In genomic region chr6:110528930-110529325, GRCh38 we compare ENCODE assay signal across 20 cellular contexts. TPM values are rescaled to one million over a fixed set of nuclear protein-coding genes. Genes with fewer than 3 reads are reported as not detected.
DNase-seq lines count a peak whose midpoint lies in the region; ATAC-seq, FAIRE-seq and TF ChIP-seq lines count a peak whose summit lies in the region.
"Had no signal": no experiment of that assay in that cellular context is flagged by ENCODE, and none has a peak within 500 bp of the region (broad histone marks: within the 10 kb centered on the region; RNA-seq: fewer than 3 reads in every experiment).

No MANE protein-coding gene starts in this region.

- H4K20me1 ChIP-seq in HepG2 (ENCODE audit: insufficient read depth, low read length): no peaks in the 10 kb centered on the region

- POLR2A ChIA-PET in HepG2 (lab: Yijun Ruan, JAX): interaction anchor here (0.6 to 1.4 kb wide), 4 partner anchors 14 to 345 kb away, joined by 3 to 5 read pairs (median 3); partner anchors contain the start of genes AMD1 and CDK19

- CTCF ChIA-PET in HepG2 (lab: Yijun Ruan, JAX; ENCODE audit: low intra/inter-chr PET ratio, low total read pairs): interaction anchor here (1.8 kb wide), 1 partner anchor 471 kb away, joined by 12 read pairs; no protein-coding TSS in a partner anchor

- BruUV-seq in HepG2 (replicated peaks; lab: Mats Ljungman, UMichigan): no TSS peak

- H3K4me1 Mint-ChIP-seq in neural crest cell: peaks cover 13% of the 10 kb centered on the region
- H3K4me1 Mint-ChIP-seq in activated T-helper 1 cell treated with anti-CD3 and anti-CD28 coated beads, Interleukin-12 subunit alpha, Interleukin-12 subunit beta, Interleukin-2, Interleukin-4 antibody, amounts not matched to agents 30 ng/mL and 10 ng/mL and 1 ng/mL, durations not matched to agents 14 hours and 24 hours and 36 hours (ENCODE audit: low read depth): peaks cover 9% of the 10 kb centered on the region
- H3K4me1 Mint-ChIP-seq in T-helper 2 cell treated with Interferon-gamma antibody and Interleukin-4, amounts not matched to agents 5 μg/mL and 100 μg/mL, for 36 hours (ENCODE audit: low read depth): peaks cover 37% of the 10 kb centered on the region
- H3K4me1 Mint-ChIP-seq: activated B cell treated with CpG ODN at 0.5 μM for 24 hours had no signal

- H3K27ac ChIP-seq in HepG2 (ENCODE audit: extremely low read length, insufficient read depth, low read length): no peak overlapping the region
- H3K27ac ChIP-seq in right lobe of liver: no peak overlapping the region
- H3K27ac ChIP-seq: suprapubic skin had no signal

- no peaks in the 10 kb centered on the region for H3K36me3 ChIP-seq in HepG2 (replicated peaks in 1 of 2; ENCODE audit: control insufficient read depth in 1 of 2, insufficient read depth in 2 of 2, low read length in 2 of 2)
- no peaks in the 10 kb centered on the region for H3K36me3 ChIP-seq in right lobe of liver
- H3K36me3 ChIP-seq: suprapubic skin had no signal

- DNase-seq in HepG2 (ENCODE audit: low spot score) (no peak), right lobe of liver (no peak), cerebellar cortex (ENCODE audit: low spot score) (peak; percentile 32), neural crest cell (ENCODE audit: low read depth, low spot score) (no peak), SK-N-DZ (ENCODE audit: low spot score) (no peak)
- DNase-seq in activated CD8-positive, alpha-beta memory T cell treated with anti-CD3 and anti-CD28 coated beads, Interleukin-2, amount 50 U/mL, for 48 hours: no peak
- DNase-seq in activated T-helper 1 cell treated with anti-CD3 and anti-CD28 coated beads, Interleukin-12 subunit alpha, Interleukin-12 subunit beta, Interleukin-2, Interleukin-4 antibody, amounts not matched to agents 30 ng/mL and 10 ng/mL and 1 ng/mL, durations not matched to agents 14 hours and 24 hours and 36 hours (ENCODE audit: low spot score): no peak
- no peak for DNase-seq in T-helper 2 cell treated with Interferon-gamma antibody and Interleukin-4, amounts not matched to agents 5 μg/mL and 100 μg/mL, for 36 hours (ENCODE audit: low spot score)
- DNase-seq: ACHN, activated B cell treated with CpG ODN at 0.5 μM for 24 hours, cortex of kidney, head of caudate nucleus, mucosa of descending colon, NCI-H2029, NCI-H748 treated with DMSO at 0.1 percent for 48 hours had no signal

- no peak for ATAC-seq in HepG2
- ATAC-seq in right lobe of liver: no peak
- ATAC-seq: mucosa of descending colon had no signal

- no peaks in the 10 kb centered on the region for H3K79me2 ChIP-seq in HepG2 (ENCODE audit: insufficient read depth, low read length)

- no peaks in the 10 kb centered on the region for H3K27me3 Mint-ChIP-seq in neural crest cell (ENCODE audit: low read depth)
- H3K27me3 Mint-ChIP-seq in activated T-helper 1 cell treated with anti-CD3 and anti-CD28 coated beads, Interleukin-12 subunit alpha, Interleukin-12 subunit beta, Interleukin-2, Interleukin-4 antibody, amounts not matched to agents 30 ng/mL and 10 ng/mL and 1 ng/mL, durations not matched to agents 14 hours and 24 hours and 36 hours (ENCODE audit: insufficient read depth): peaks cover 8% of the 10 kb centered on the region
- H3K27me3 Mint-ChIP-seq in T-helper 2 cell treated with Interferon-gamma antibody and Interleukin-4, amounts not matched to agents 5 μg/mL and 100 μg/mL, for 36 hours (ENCODE audit: low read depth): no peaks in the 10 kb centered on the region

- H3K4me1 ChIP-seq in HepG2 (ENCODE audit: insufficient read depth, low read length) (peaks cover 62% of the 10 kb centered on the region), right lobe of liver (no peaks in the 10 kb centered on the region)

- peak overlapping the region; percentile 85 for H3K27ac Mint-ChIP-seq in neural crest cell (ENCODE audit: unreplicated experiment)
- H3K27ac Mint-ChIP-seq in activated T-helper 1 cell treated with anti-CD3 and anti-CD28 coated beads, Interleukin-12 subunit alpha, Interleukin-12 subunit beta, Interleukin-2, Interleukin-4 antibody, amounts not matched to agents 30 ng/mL and 10 ng/mL and 1 ng/mL, durations not matched to agents 14 hours and 24 hours and 36 hours: no peak overlapping the region
- H3K27ac Mint-ChIP-seq in T-helper 2 cell treated with Interferon-gamma antibody and Interleukin-4, amounts not matched to agents 5 μg/mL and 100 μg/mL, for 36 hours: no peak overlapping the region
- H3K27ac Mint-ChIP-seq: activated B cell treated with CpG ODN at 0.5 μM for 24 hours had no signal

- intact Hi-C loops in HepG2 (cut with micrococcal nuclease; ENCODE audit: unreplicated experiment): loop anchor here (1.0 to 10.0 kb wide), 6 partner anchors 66 to 470 kb away; no protein-coding TSS in a partner anchor
- intact Hi-C loops in right lobe of liver (cut with DNase I): no loop called here
- intact Hi-C loops in activated T-helper 1 cell treated with anti-CD3 and anti-CD28 coated beads, Interleukin-12 subunit alpha, Interleukin-12 subunit beta, Interleukin-2, Interleukin-4 antibody, amounts not matched to agents 30 ng/mL and 10 ng/mL and 1 ng/mL, durations not matched to agents 14 hours and 24 hours and 36 hours (cut with micrococcal nuclease): loop anchor here (1.0 to 2.0 kb wide), 7 partner anchors 153 to 681 kb away; partner anchors contain the start of genes CDK19 and RPF2

- TF ChIP-seq CTCF in HepG2 (CRISPR knock-in tag; IDR thresholded peaks at IDR 0.05) (no peak), right lobe of liver (IDR thresholded peaks at IDR 0.05) (no peak), neural crest cell (conservative IDR thresholded peaks at IDR 0.05) (no peak)

- H3K4me3 Mint-ChIP-seq in neural crest cell: no peak overlapping the region
- H3K4me3 Mint-ChIP-seq in activated T-helper 1 cell treated with anti-CD3 and anti-CD28 coated beads, Interleukin-12 subunit alpha, Interleukin-12 subunit beta, Interleukin-2, Interleukin-4 antibody, amounts not matched to agents 30 ng/mL and 10 ng/mL and 1 ng/mL, durations not matched to agents 14 hours and 24 hours and 36 hours: no peak overlapping the region
- no peak overlapping the region for H3K4me3 Mint-ChIP-seq in T-helper 2 cell treated with Interferon-gamma antibody and Interleukin-4, amounts not matched to agents 5 μg/mL and 100 μg/mL, for 36 hours
- H3K4me3 Mint-ChIP-seq: activated B cell treated with CpG ODN at 0.5 μM for 24 hours had no signal

- no peak overlapping the region for H3K4me2 ChIP-seq in HepG2 (ENCODE audit: low read depth, low read length)

- no peaks in the 10 kb centered on the region for H3K36me3 Mint-ChIP-seq in neural crest cell (ENCODE audit: low read depth)
- H3K36me3 Mint-ChIP-seq in activated T-helper 1 cell treated with anti-CD3 and anti-CD28 coated beads, Interleukin-12 subunit alpha, Interleukin-12 subunit beta, Interleukin-2, Interleukin-4 antibody, amounts not matched to agents 30 ng/mL and 10 ng/mL and 1 ng/mL, durations not matched to agents 14 hours and 24 hours and 36 hours (ENCODE audit: low read depth): no peaks in the 10 kb centered on the region
- H3K36me3 Mint-ChIP-seq in T-helper 2 cell treated with Interferon-gamma antibody and Interleukin-4, amounts not matched to agents 5 μg/mL and 100 μg/mL, for 36 hours (ENCODE audit: low read depth): no peaks in the 10 kb centered on the region

- FAIRE-seq in HepG2 (lab: Jason Lieb, UNC): no peak

- TF ChIP-seq POLR2A in HepG2 (IDR thresholded peaks at IDR 0.05; ENCODE audit: insufficient read depth in 1 of 2, low read depth in 2 of 2, low read length in 2 of 2) (no peak), right lobe of liver (IDR thresholded peaks at IDR 0.05) (no peak)

- no peak for TF ChIP-seq EP300 in HepG2 (IDR thresholded peaks at IDR 0.05; ENCODE audit: low read depth in 2 of 2, low read length in 2 of 2)
- no peak for TF ChIP-seq EP300 in HepG2 (CRISPR knock-in tag; IDR thresholded peaks at IDR 0.05; ENCODE audit: borderline replicate concordance)

- 96% methylated on average over 6 of the region's 6 CpGs for WGBS in HepG2 (ENCODE audit: low lambda C conversion rate)
- 100% methylated on average over 1 of the region's 6 CpGs for WGBS in right lobe of liver (ENCODE audit: insufficient coverage, low coverage, low lambda C conversion rate, missing lambda C conversion rate)

- H3K9me3 ChIP-seq in HepG2 (ENCODE audit: low read length) (no peaks in the 10 kb centered on the region), right lobe of liver (no peaks in the 10 kb centered on the region)
- H3K9me3 ChIP-seq: mucosa of descending colon, suprapubic skin had no signal

- H3K27me3 ChIP-seq in HepG2 (ENCODE audit: control insufficient read depth in 1 of 2, insufficient read depth in 2 of 2, low read length in 2 of 2): no peaks in the 10 kb centered on the region
- no peaks in the 10 kb centered on the region for H3K27me3 ChIP-seq in right lobe of liver
- H3K27me3 ChIP-seq: suprapubic skin had no signal

- no peaks in the 10 kb centered on the region for H3K9me3 Mint-ChIP-seq in neural crest cell
- no peaks in the 10 kb centered on the region for H3K9me3 Mint-ChIP-seq in activated T-helper 1 cell treated with anti-CD3 and anti-CD28 coated beads, Interleukin-12 subunit alpha, Interleukin-12 subunit beta, Interleukin-2, Interleukin-4 antibody, amounts not matched to agents 30 ng/mL and 10 ng/mL and 1 ng/mL, durations not matched to agents 14 hours and 24 hours and 36 hours
- H3K9me3 Mint-ChIP-seq in T-helper 2 cell treated with Interferon-gamma antibody and Interleukin-4, amounts not matched to agents 5 μg/mL and 100 μg/mL, for 36 hours: no peaks in the 10 kb centered on the region
- H3K9me3 Mint-ChIP-seq: activated B cell treated with CpG ODN at 0.5 μM for 24 hours had no signal

- H3K4me3 ChIP-seq in HepG2 (replicated peaks in 1 of 3; ENCODE audit: insufficient read depth in 1 of 3, low read depth in 2 of 3, low read length in 3 of 3) (no peak overlapping the region), right lobe of liver (no peak overlapping the region)
- H3K4me3 ChIP-seq: mucosa of descending colon, suprapubic skin had no signal

- in situ Hi-C loops in HepG2 (cut with HindIII; ENCODE audit: extremely low pct_ligation_motif_present, low pct_unique_long_range_greater_than_20kb): loop anchor here (10.0 kb wide), 1 partner anchor 466 kb away; no protein-coding TSS in a partner anchor

- no peak for TF ChIP-seq RAD21 in HepG2 (CRISPR knock-in tag; IDR thresholded peaks at IDR 0.05)

- no peak overlapping the region for H3K9ac ChIP-seq in HepG2 (ENCODE audit: insufficient read depth, low read depth, low read length)

- H2AFZ ChIP-seq in HepG2 (ENCODE audit: low read length): no peak overlapping the region

RNA-seq across cellular contexts. Expression of gene SLC22A16, which starts 52.5 kb away (rescaled TPM):
- total RNA-seq in HepG2 (2016; rRNA removed; fragmentation: Illumina TruSeq; extraction: Trizol) (not detected in 2 replicates), right lobe of liver (under 1 TPM in 3 of 6 experiments, not detected in 3; 0.11 to 0.44 (median 0.31) TPM), neural crest cell (not detected in 2 replicates)
- total RNA-seq in HepG2 (2016; cell fraction: cytosol; rRNA removed; fragmentation: Illumina TruSeq; extraction: Trizol; ENCODE audit: low read depth): not detected in 2 replicates
- not detected in 2 replicates for total RNA-seq in HepG2 (2016; cell fraction: insoluble cytoplasmic fraction; rRNA removed; fragmentation: Illumina TruSeq; extraction: Trizol)
- total RNA-seq in HepG2 (2016; cell fraction: membrane; rRNA removed; fragmentation: Illumina TruSeq; extraction: Trizol): not detected in 2 replicates
- total RNA-seq in HepG2 (2016; cell fraction: nucleus; rRNA removed; fragmentation: Illumina TruSeq; extraction: Trizol): not detected in 2 replicates
- polyA plus RNA-seq in HepG2 (2011; rRNA removed): 0.04 and 0.16 TPM in 2 replicates
- 0.12 TPM in 2 replicates for polyA plus RNA-seq in HepG2 (2011; cell fraction: cytosol; rRNA removed)
- polyA plus RNA-seq in HepG2 (2011; cell fraction: nucleus; rRNA removed): 0.16 and 0.26 TPM in 2 replicates
- polyA plus RNA-seq in HepG2 (2012): 0.32 and 0.34 TPM in 2 replicates
- polyA plus RNA-seq in HepG2 (2016; cell fraction: cytosol; fragmentation: Illumina TruSeq; extraction: Trizol; ENCODE audit: low read depth): not detected in 2 replicates
- polyA plus RNA-seq in HepG2 (2016; cell fraction: insoluble cytoplasmic fraction; fragmentation: Illumina TruSeq; extraction: Trizol; ENCODE audit: low read depth): not detected in 2 replicates
- polyA plus RNA-seq in HepG2 (2016; cell fraction: membrane; fragmentation: Illumina TruSeq; extraction: Trizol; ENCODE audit: low read depth): not detected in 2 replicates
- polyA plus RNA-seq in HepG2 (2016; cell fraction: nucleus; fragmentation: Illumina TruSeq; extraction: Trizol; ENCODE audit: insufficient read depth, low read depth): not detected in 2 replicates
- 0.26 TPM in 1 of 2 replicates, not detected in the other for polyA minus RNA-seq in HepG2 (2011; rRNA and poly(A)+ RNA removed; ENCODE audit: low replicate concordance)
- polyA minus RNA-seq in HepG2 (2011; cell fraction: cytosol; rRNA and poly(A)+ RNA removed): not detected in 2 replicates
- not detected in 2 replicates for polyA minus RNA-seq in HepG2 (2011; cell fraction: nucleus; rRNA and poly(A)+ RNA removed)
- 0.80 and 0.95 TPM in 2 replicates for polyA plus RNA-seq in SK-N-DZ (2014; cell fraction: cytosol; rRNA removed)
- 0.40 and 1.0 TPM in 2 replicates for polyA plus RNA-seq in SK-N-DZ (2014; cell fraction: nucleus; rRNA removed)
- not detected in 2 replicates for total RNA-seq in activated T-helper 1 cell treated with anti-CD3 and anti-CD28 coated beads, Interleukin-12 subunit alpha, Interleukin-12 subunit beta, Interleukin-2, Interleukin-4 antibody, amounts not matched to agents 30 ng/mL and 10 ng/mL and 1 ng/mL, durations not matched to agents 14 hours and 24 hours and 36 hours
- total RNA-seq: activated B cell treated with CpG ODN at 0.5 μM for 24 hours; activated CD8-positive, alpha-beta memory T cell treated with anti-CD3 and anti-CD28 coated beads for 36 hours; esophagus mucosa; HT-29; suprapubic skin; T-helper 1 cell treated with Interleukin-12 subunit alpha and Interleukin-12 subunit beta and Interleukin-4 antibody, amounts not matched to agents 30 ng/mL and 1 ng/mL, for 36 hours had no signal

Comparison
In these comparisons a context has a peak if more than half of its experiments do, and no peak if none do; other contexts are left out.
1. intact Hi-C loops: an anchor here in HepG2 (1.0 to 10.0 kb wide) and activated T-helper 1 cell treated with anti-CD3 and anti-CD28 coated beads, Interleukin-12 subunit alpha, Interleukin-12 subunit beta, Interleukin-2, Interleukin-4 antibody, amounts not matched to agents 30 ng/mL and 10 ng/mL and 1 ng/mL, durations not matched to agents 14 hours and 24 hours and 36 hours (1.0 to 2.0 kb wide); none called in right lobe of liver.